In genomic region chr4:54498661-54499111, GRCh38 we compare ENCODE assay signal across 13 cellular contexts.
DNase-seq lines count a peak whose midpoint lies in the region; ATAC-seq and TF ChIP-seq lines count a peak whose summit lies in the region.
"Had no signal": no experiment of that assay in that cellular context is flagged by ENCODE, and none has a peak within 500 bp of the region (broad histone marks: within the 10 kb centered on the region; RNA-seq: fewer than 3 reads in every experiment).

No MANE protein-coding gene starts in this region.

- ATAC-seq in stimulated activated naive B cell treated with anti-CD40 and anti-IgM and Interleukin-4, amounts not matched to agents 10 μg/mL and 1 μg/mL and 100 μg/mL, for 72 hours (replicated peaks) = no peak
- ATAC-seq in HG03521 (IDR thresholded peaks at IDR 0.05; ENCODE audit: unreplicated experiment) = no peak
- ATAC-seq: stimulated activated naive CD8-positive, alpha-beta T cell treated with anti-CD3 and anti-CD28 coated beads, Interleukin-15, amount 100 ng/mL, for 72 hours had no signal

- H3K4me3 Mint-ChIP-seq in nephron progenitor cell = no peak overlapping the region
- H3K4me3 Mint-ChIP-seq in stimulated activated naive B cell treated with anti-CD40 and anti-IgM and Interleukin-4, amounts not matched to agents 10 μg/mL and 1 μg/mL and 100 μg/mL, for 72 hours = no peak overlapping the region
- H3K4me3 Mint-ChIP-seq: activated naive CD4-positive, alpha-beta T cell treated with anti-CD3 and anti-CD28 coated beads, Interleukin-2, amount 50 U/mL, for 24 hours; stimulated activated naive CD8-positive, alpha-beta T cell treated with anti-CD3 and anti-CD28 coated beads, Interleukin-15, amount 100 ng/mL, for 72 hours had no signal

- in situ Hi-C loops in KBM-7 (cut with MboI; ENCODE audit: low pct_unique_long_range_greater_than_20kb, low sequenced_read_pairs) = no loop called here

- DNase-seq in EL (peak; percentile 87), NCI-H69 (lab: John Stamatoyannopoulos, UW) (peak; percentile 0), nephron progenitor cell (peak; percentile 4), KBM-7 (no peak)
- DNase-seq in stimulated activated naive B cell treated with anti-CD40 and anti-IgM and Interleukin-4, amounts not matched to agents 10 μg/mL and 1 μg/mL and 100 μg/mL, for 72 hours = no peak
- DNase-seq in activated naive CD4-positive, alpha-beta T cell treated with Interleukin-2 at 50 U/mL for 16 hours = no peak
- DNase-seq: activated CD4-positive, alpha-beta T cell treated with anti-CD3 and anti-CD28 coated beads, Interleukin-2, amount 50 U/mL, for 48 hours; NCI-H510A; stimulated activated CD4-positive, alpha-beta T cell treated with anti-CD3 and anti-CD28 coated beads, Interleukin-2, amount 100 ng/mL, for 24 hours; stimulated activated naive CD8-positive, alpha-beta T cell treated with anti-CD3 and anti-CD28 coated beads, Interleukin-15, amount 100 ng/mL, for 72 hours had no signal

- H3K4me1 Mint-ChIP-seq in nephron progenitor cell = peaks cover 42% of the 10 kb centered on the region
- H3K4me1 Mint-ChIP-seq in stimulated activated naive B cell treated with anti-CD40 and anti-IgM and Interleukin-4, amounts not matched to agents 10 μg/mL and 1 μg/mL and 100 μg/mL, for 72 hours = no peaks in the 10 kb centered on the region
- H3K4me1 Mint-ChIP-seq: activated naive CD4-positive, alpha-beta T cell treated with anti-CD3 and anti-CD28 coated beads, Interleukin-2, amount 50 U/mL, for 24 hours; stimulated activated naive CD8-positive, alpha-beta T cell treated with anti-CD3 and anti-CD28 coated beads, Interleukin-15, amount 100 ng/mL, for 72 hours had no signal

- no peaks in the 10 kb centered on the region for H3K36me3 ChIP-seq in ectodermal cell (ENCODE audit: control insufficient read depth, insufficient read depth, low read length)

- no peak overlapping the region for H3K4me3 ChIP-seq in ectodermal cell (ENCODE audit: insufficient read depth, low read depth, low read length)

- H3K27me3 ChIP-seq in ectodermal cell (ENCODE audit: control insufficient read depth, insufficient read depth, low read length, poor library complexity, severe bottlenecking) = no peaks in the 10 kb centered on the region

- no peaks in the 10 kb centered on the region for H3K9me3 Mint-ChIP-seq in nephron progenitor cell
- H3K9me3 Mint-ChIP-seq in stimulated activated naive B cell treated with anti-CD40 and anti-IgM and Interleukin-4, amounts not matched to agents 10 μg/mL and 1 μg/mL and 100 μg/mL, for 72 hours = no peaks in the 10 kb centered on the region
- H3K9me3 Mint-ChIP-seq: activated naive CD4-positive, alpha-beta T cell treated with anti-CD3 and anti-CD28 coated beads, Interleukin-2, amount 50 U/mL, for 24 hours had no signal

- H3K36me3 Mint-ChIP-seq in nephron progenitor cell (ENCODE audit: low read depth) = no peaks in the 10 kb centered on the region
- no peaks in the 10 kb centered on the region for H3K36me3 Mint-ChIP-seq in stimulated activated naive B cell treated with anti-CD40 and anti-IgM and Interleukin-4, amounts not matched to agents 10 μg/mL and 1 μg/mL and 100 μg/mL, for 72 hours
- H3K36me3 Mint-ChIP-seq: activated naive CD4-positive, alpha-beta T cell treated with anti-CD3 and anti-CD28 coated beads, Interleukin-2, amount 50 U/mL, for 24 hours had no signal

- peak overlapping the region; percentile 8 for H3K27ac ChIP-seq in ectodermal cell (ENCODE audit: insufficient read depth, low read depth, low read length, poor library complexity, severe bottlenecking)

- 50 to 85% methylated on average over 1 of the region's 1 CpG for WGBS in ectodermal cell, 2 experiments

- H3K27me3 Mint-ChIP-seq in nephron progenitor cell (ENCODE audit: low read depth, poor library complexity) = peaks cover 14% of the 10 kb centered on the region
- no peaks in the 10 kb centered on the region for H3K27me3 Mint-ChIP-seq in stimulated activated naive B cell treated with anti-CD40 and anti-IgM and Interleukin-4, amounts not matched to agents 10 μg/mL and 1 μg/mL and 100 μg/mL, for 72 hours

- H3K9me3 ChIP-seq in ectodermal cell (ENCODE audit: control insufficient read depth, low read length) = no peaks in the 10 kb centered on the region

- peaks cover 32% of the 10 kb centered on the region for H3K4me1 ChIP-seq in ectodermal cell (ENCODE audit: control insufficient read depth, insufficient read depth, low read length)

- TF ChIP-seq CTCF in nephron progenitor cell (IDR thresholded peaks at IDR 0.05) = no peak

- peak overlapping the region; percentile 36 for H3K27ac Mint-ChIP-seq in nephron progenitor cell
- no peak overlapping the region for H3K27ac Mint-ChIP-seq in stimulated activated naive B cell treated with anti-CD40 and anti-IgM and Interleukin-4, amounts not matched to agents 10 μg/mL and 1 μg/mL and 100 μg/mL, for 72 hours
- H3K27ac Mint-ChIP-seq: activated naive CD4-positive, alpha-beta T cell treated with anti-CD3 and anti-CD28 coated beads, Interleukin-2, amount 50 U/mL, for 24 hours; stimulated activated naive CD8-positive, alpha-beta T cell treated with anti-CD3 and anti-CD28 coated beads, Interleukin-15, amount 100 ng/mL, for 72 hours had no signal

Comparison
In these comparisons a context has a peak if more than half of its experiments do, and no peak if none do; other contexts are left out.
1. DNase-seq: peak in EL (single experiment), NCI-H69 (single experiment) and nephron progenitor cell (single experiment); none in KBM-7 (single experiment), stimulated activated naive B cell treated with anti-CD40 and anti-IgM and Interleukin-4, amounts not matched to agents 10 μg/mL and 1 μg/mL and 100 μg/mL, for 72 hours (single experiment) and activated naive CD4-positive, alpha-beta T cell treated with Interleukin-2 at 50 U/mL for 16 hours (single experiment).